In the genomic region with DNA sequence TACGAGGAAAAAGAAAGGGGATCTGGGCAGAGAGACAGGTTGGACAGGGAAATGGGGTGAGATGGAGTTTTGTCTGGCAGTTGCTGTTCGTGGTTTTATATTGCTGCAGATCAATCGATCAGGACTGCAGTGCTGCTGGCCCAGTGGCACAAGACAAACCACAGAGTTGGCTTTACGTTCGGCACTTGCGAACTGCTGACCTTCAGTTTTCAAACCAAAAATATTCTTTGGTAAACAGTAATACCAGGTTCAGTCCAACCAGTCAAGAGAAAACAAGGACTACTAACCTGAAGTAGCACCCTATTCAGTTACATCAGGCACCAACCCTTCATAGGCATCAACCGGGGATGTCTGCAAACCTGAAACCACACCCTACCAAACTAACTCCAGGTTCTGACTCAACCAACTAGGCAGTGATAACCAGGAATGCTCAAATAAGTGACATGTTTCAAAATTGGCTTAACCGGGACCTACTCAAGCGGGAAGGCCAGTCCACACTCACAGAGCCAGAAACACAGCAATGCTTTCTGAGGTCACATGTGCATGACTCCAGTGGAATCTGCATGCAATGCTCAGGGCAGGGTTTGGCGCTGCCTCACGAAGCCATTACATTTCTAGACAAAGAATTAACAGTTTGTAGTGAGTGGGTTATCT, we compare ENCODE assay signal across 11 cellular contexts.
DNase-seq lines count a peak whose midpoint lies in the region; ATAC-seq and TF ChIP-seq lines count a peak whose summit lies in the region.
"Had no signal": no experiment of that assay in that cellular context is flagged by ENCODE, and none has a peak within 500 bp of the region (broad histone marks: within the 10 kb centered on the region; RNA-seq: fewer than 3 reads in every experiment).

No MANE protein-coding gene starts in this region.

- no peaks in the 10 kb centered on the region for H3K27me3 ChIP-seq in left lung
- no peaks in the 10 kb centered on the region for H3K27me3 ChIP-seq in suprapubic skin

- no peak for TF ChIP-seq EP300 in suprapubic skin (IDR thresholded peaks at IDR 0.05)

- peak overlapping the region; percentile 22 for H3K4me3 Mint-ChIP-seq in T-helper 1 cell treated with Interleukin-12 subunit alpha and Interleukin-12 subunit beta and Interleukin-4 antibody, amounts not matched to agents 30 μg/mL and 1 μg/mL, for 36 hours

- peak; percentile 15 for ATAC-seq in left lung
- ATAC-seq in HG02938 (IDR thresholded peaks at IDR 0.05; ENCODE audit: unreplicated experiment): no peak
- no peak for ATAC-seq in GM18867 (IDR thresholded peaks at IDR 0.05; ENCODE audit: unreplicated experiment)
- ATAC-seq: A549 had no signal

- no peaks in the 10 kb centered on the region for H3K9me3 Mint-ChIP-seq in T-helper 1 cell treated with Interleukin-12 subunit alpha and Interleukin-12 subunit beta and Interleukin-4 antibody, amounts not matched to agents 30 μg/mL and 1 μg/mL, for 36 hours

- no peaks in the 10 kb centered on the region for H3K27me3 Mint-ChIP-seq in T-helper 1 cell treated with Interleukin-12 subunit alpha and Interleukin-12 subunit beta and Interleukin-4 antibody, amounts not matched to agents 30 μg/mL and 1 μg/mL, for 36 hours (ENCODE audit: low read depth)

- H3K36me3 Mint-ChIP-seq in T-helper 1 cell treated with Interleukin-12 subunit alpha and Interleukin-12 subunit beta and Interleukin-4 antibody, amounts not matched to agents 30 μg/mL and 1 μg/mL, for 36 hours (ENCODE audit: low read depth): peaks cover 22% of the 10 kb centered on the region

- H3K4me1 ChIP-seq in left lung (peaks cover 35 to 36% of the 10 kb centered on the region in 2 donors), suprapubic skin (peaks cover 63% of the 10 kb centered on the region)
- H3K4me1 ChIP-seq: A549 had no signal

- H3K27ac Mint-ChIP-seq in T-helper 1 cell treated with Interleukin-12 subunit alpha and Interleukin-12 subunit beta and Interleukin-4 antibody, amounts not matched to agents 30 μg/mL and 1 μg/mL, for 36 hours: peak overlapping the region; percentile 97

- H3K27ac ChIP-seq in left lung (peak overlapping the region; percentile 76 to 81), suprapubic skin (peak overlapping the region; percentile 89)
- H3K27ac ChIP-seq: A549 had no signal

- H3K9me3 ChIP-seq in left lung: no peaks in the 10 kb centered on the region
- H3K9me3 ChIP-seq in suprapubic skin: no peaks in the 10 kb centered on the region
- H3K9me3 ChIP-seq: A549 had no signal

- peaks cover 46% of the 10 kb centered on the region for H3K4me1 Mint-ChIP-seq in T-helper 1 cell treated with Interleukin-12 subunit alpha and Interleukin-12 subunit beta and Interleukin-4 antibody, amounts not matched to agents 30 μg/mL and 1 μg/mL, for 36 hours (ENCODE audit: low read depth)

- intact Hi-C loops in left lung (cut with DNase I): no loop called here

- H3K4me3 ChIP-seq in cardiac fibroblast (replicated peaks in 1 of 2; ENCODE audit: low read depth in 2 of 2, low read length in 2 of 2): no peak overlapping the region
- no peak overlapping the region for H3K4me3 ChIP-seq in left lung
- no peak overlapping the region for H3K4me3 ChIP-seq in suprapubic skin
- H3K4me3 ChIP-seq: A549 had no signal

- TF ChIP-seq CTCF in cardiac fibroblast (IDR thresholded peaks at IDR 0.05; ENCODE audit: low read depth, low read length): no peak
- no peak for TF ChIP-seq CTCF in left lung (IDR thresholded peaks at IDR 0.05)
- TF ChIP-seq CTCF in suprapubic skin (IDR thresholded peaks at IDR 0.05): no peak

- no peak for TF ChIP-seq POLR2A in suprapubic skin (IDR thresholded peaks at IDR 0.05)

- DNase-seq in T-helper 1 cell: no peak
- peak; percentile 68 to 82 for DNase-seq in cardiac fibroblast (ENCODE audit: low read depth in 2 of 2)
- DNase-seq in left lung: no peak
- DNase-seq in suprapubic skin (ENCODE audit: low spot score in 2 of 2): peak; percentile 81 to 89
- DNase-seq in DMS153 (lab: John Stamatoyannopoulos, UW): no peak
- DNase-seq: activated CD4-positive, alpha-beta T cell treated with anti-CD3 and anti-CD28 coated beads, Interleukin-2, amount 50 U/mL, for 4 hours; mammary epithelial cell had no signal

- WGBS in suprapubic skin: 45% methylated on average over 11 of the region's 11 CpGs

- H3K36me3 ChIP-seq in left lung: no peaks in the 10 kb centered on the region
- no peaks in the 10 kb centered on the region for H3K36me3 ChIP-seq in suprapubic skin

Comparison
In these comparisons a context has a peak if more than half of its experiments do, and no peak if none do; other contexts are left out.
1. DNase-seq: peak in cardiac fibroblast (2 of 2) and suprapubic skin (2 of 2); none in T-helper 1 cell (0 of 5), left lung (0 of 2) and DMS153 (single experiment).